8 cellular contexts compared by ENCODE assay signal in the genomic region with DNA sequence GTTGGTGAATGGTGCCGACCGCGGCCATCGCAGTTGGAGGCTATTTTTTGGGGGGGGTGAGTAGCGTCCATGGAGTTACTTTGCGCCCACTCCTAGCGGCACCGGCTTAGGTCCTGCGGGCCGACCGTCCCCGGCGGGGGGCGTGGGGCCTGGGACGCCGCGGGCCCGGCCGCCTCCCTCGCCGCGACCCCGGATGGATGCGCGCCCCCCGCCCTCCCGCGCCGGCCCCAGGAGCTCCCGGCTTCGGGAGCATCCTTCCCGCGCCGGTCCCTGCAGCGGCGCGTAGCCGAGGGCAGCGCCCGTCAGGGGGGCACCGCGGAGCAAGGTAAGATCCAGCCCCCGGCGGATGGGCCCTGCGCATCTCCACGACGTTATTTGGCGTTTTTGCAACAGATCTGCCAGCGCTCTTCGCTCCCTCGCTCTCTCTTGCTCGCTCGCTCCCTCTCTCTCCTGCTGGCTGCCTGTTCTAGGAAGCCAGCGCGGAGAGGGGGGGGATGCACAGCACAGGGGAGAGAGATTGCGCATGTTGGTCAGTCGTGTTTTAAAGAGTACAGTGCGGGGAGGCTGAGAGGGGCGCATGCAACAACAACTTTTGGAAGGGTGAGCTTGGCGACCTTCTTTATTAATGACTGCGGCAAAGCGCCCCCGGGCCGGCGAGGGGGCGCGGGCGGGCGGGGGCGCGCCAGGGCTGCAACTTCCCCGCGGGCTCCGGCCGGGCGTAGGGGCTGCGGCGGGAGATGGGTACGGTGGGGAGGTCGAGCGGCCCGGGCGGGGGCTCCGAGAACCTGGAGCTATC. TPM values are rescaled to one million over a fixed set of nuclear protein-coding genes. Genes with fewer than 3 reads are reported as not detected.
A peak's percentile ranks its signal among the peaks of the same experiment; 100 is the strongest.
DNase-seq lines count a peak whose midpoint lies in the region; ATAC-seq, FAIRE-seq and TF ChIP-seq lines count a peak whose summit lies in the region.

No MANE protein-coding gene starts in this region.

- TF ChIP-seq CTCF in C4-2B (conservative IDR thresholded peaks at IDR 0.05) = no peak
- TF ChIP-seq CTCF in NB4 (IDR thresholded peaks at IDR 0.05; ENCODE audit: low read depth, low read length) = no peak
- TF ChIP-seq CTCF in GM12878 (IDR thresholded peaks at IDR 0.05 in 2 of 3, conservative IDR thresholded peaks at IDR 0.05 in 1 of 3; ENCODE audit: control insufficient read depth in 2 of 3, extremely low read depth in 1 of 3, insufficient read depth in 1 of 3, low read depth in 3 of 3, low read length in 3 of 3) = no peak
- peak; percentile 13 for TF ChIP-seq CTCF in hepatocyte (IDR thresholded peaks at IDR 0.05; ENCODE audit: poor library complexity)

- H3K4me3 ChIP-seq in NB4 (ENCODE audit: low read depth, low read length) (peak overlapping the region; percentile 75), GM12878 (peak overlapping the region; percentile 91), hepatocyte (peak overlapping the region; percentile 59), rectal smooth muscle tissue (ENCODE audit: low read length) (peak overlapping the region; percentile 78)

- TF ChIP-seq EP300 in GM12878 (IDR thresholded peaks at IDR 0.05; ENCODE audit: borderline replicate concordance in 1 of 2, control insufficient read depth in 1 of 2, low read depth in 2 of 2, low read length in 2 of 2) = no peak

- TF ChIP-seq RAD21 in GM12878 (IDR thresholded peaks at IDR 0.05; ENCODE audit: insufficient read depth, low read depth, low read length) = 0 out of 2 replicates have a peak, but pooled peaks have one; percentile 11

- peak overlapping the region; percentile 69 for H3K4me2 ChIP-seq in GM12878 (ENCODE audit: control insufficient read depth, insufficient read depth)
- peak overlapping the region; percentile 94 for H3K4me2 ChIP-seq in hepatocyte

- H3K79me2 ChIP-seq in GM12878 (ENCODE audit: control insufficient read depth, insufficient read depth, low read length) (peaks cover 61% of the 10 kb centered on the region), hepatocyte (peaks cover 38% of the 10 kb centered on the region)

- no TSS peak for BruUV-seq in GM12878 (replicated peaks; lab: Mats Ljungman, UMichigan)

- H3K36me3 ChIP-seq in GM12878 (ENCODE audit: control insufficient read depth in 2 of 2, insufficient read depth in 2 of 2, low read length in 1 of 2) (peaks cover 0 to 4% of the 10 kb centered on the region in 2 experiments; a peak in 1 of 4 replicates), hepatocyte (replicated peaks; ENCODE audit: insufficient read depth, low read depth) (no peaks in the 10 kb centered on the region), rectal smooth muscle tissue (ENCODE audit: control insufficient read depth, insufficient read depth, low read length) (peaks cover under 1% of the 10 kb centered on the region)

- H3K9me2 ChIP-seq in hepatocyte (replicated peaks; ENCODE audit: insufficient read depth) = no peaks in the 10 kb centered on the region

- no peaks in the 10 kb centered on the region for H3K9me3 ChIP-seq in GM12878 (replicated peaks; ENCODE audit: control insufficient read depth, insufficient read depth, low read length)
- H3K9me3 ChIP-seq in hepatocyte (ENCODE audit: low read depth) = no peaks in the 10 kb centered on the region

- POLR2A ChIA-PET in GM12878 (lab: Charles Lee) = interaction anchor here (0.6 to 6.8 kb wide), 11 partner anchors 14 to 157 kb away, joined by 3 to 60 read pairs (median 4); a partner anchor contains a TSS

- H4K20me1 ChIP-seq in GM12878 (ENCODE audit: control insufficient read depth, insufficient read depth) (no peaks in the 10 kb centered on the region), hepatocyte (ENCODE audit: insufficient read depth, poor library complexity, severe bottlenecking) (peaks cover 25% of the 10 kb centered on the region)

- H3K9ac ChIP-seq in GM12878 (ENCODE audit: control insufficient read depth, insufficient read depth, low read length) (peak overlapping the region; percentile 90), rectal smooth muscle tissue (ENCODE audit: low read length) (peak overlapping the region; percentile 61)

- peak overlapping the region; percentile 91 for H3K27ac ChIP-seq in C4-2B
- peak overlapping the region; percentile 81 for H3K27ac ChIP-seq in GM12878 (ENCODE audit: control insufficient read depth, insufficient read depth)
- peak overlapping the region; percentile 99 for H3K27ac ChIP-seq in hepatocyte
- H3K27ac ChIP-seq in rectal smooth muscle tissue (ENCODE audit: low read depth, low read length) = peak overlapping the region; percentile 98

- under 1% methylated on average over 49 of the region's 84 CpGs for WGBS in GM12878 (ENCODE audit: insufficient coverage, insufficient replicate concordance, low lambda C conversion rate, missing lambda C conversion rate)
- under 1% methylated on average over 46 of the region's 84 CpGs for WGBS in hepatocyte (ENCODE audit: low lambda C conversion rate, missing lambda C conversion rate)

- CTCF ChIA-PET in GM12878 (lab: Yijun Ruan, JAX) = interaction anchor here (0.7 to 12.2 kb wide), 8 partner anchors 11 to 156 kb away, joined by 3 to 145 read pairs (median 6); a partner anchor contains a TSS

- H3K4me1 ChIP-seq in GM12878 (ENCODE audit: control insufficient read depth, insufficient read depth, low read length) (peaks cover 7% of the 10 kb centered on the region), hepatocyte (ENCODE audit: insufficient read depth) (peaks cover 39% of the 10 kb centered on the region), rectal smooth muscle tissue (ENCODE audit: control insufficient read depth, insufficient read depth, low read length) (peaks cover 6% of the 10 kb centered on the region)

- in situ Hi-C loops in GM12878 (cut with MboI) = no loop called here

- no peak for FAIRE-seq in GM12878 (lab: Jason Lieb, UNC)

- RAD21 ChIA-PET in GM12878 (lab: Charles Lee; ENCODE audit: unreplicated experiment) = interaction anchor here (0.9 to 11.0 kb wide), 10 partner anchors 18 to 154 kb away, joined by 3 to 144 read pairs (median 8); a partner anchor contains a TSS

- no peak for TF ChIP-seq POLR2A in NB4 (IDR thresholded peaks at IDR 0.05; ENCODE audit: extremely low read depth, insufficient read length)
- TF ChIP-seq POLR2A in GM12878 (IDR thresholded peaks at IDR 0.05; ENCODE audit: low read depth, low read length) = peak; percentile 60

- H2AFZ ChIP-seq in GM12878 (ENCODE audit: control insufficient read depth, low read depth, low read length) (peak overlapping the region; percentile 50), hepatocyte (peak overlapping the region; percentile 86)

- ATAC-seq in GM21619 (IDR thresholded peaks at IDR 0.05; ENCODE audit: unreplicated experiment) (peak; percentile 5), GM12878 (peak; percentile 5), GM21447 (IDR thresholded peaks at IDR 0.05; ENCODE audit: unreplicated experiment) (no peak)

- intact Hi-C loops in GM12878 (cut with micrococcal nuclease; ENCODE audit: unreplicated experiment) = loop anchor here (1.0 to 5.0 kb wide), 6 partner anchors 19 to 115 kb away; a partner anchor contains a TSS

- peak; percentile 91 for DNase-seq in NB4 (ENCODE audit: low read depth)
- peak; percentile 53 for DNase-seq in T-helper 22 cell (ENCODE audit: low read depth)
- no peak for DNase-seq in GM12878 (ENCODE audit: low read depth, low spot score)
- peak; percentile 89 for DNase-seq in hepatocyte (ENCODE audit: low spot score)

- SMC1A ChIA-PET in GM12878 (lab: Charles Lee; ENCODE audit: uncharacterized antibody, unreplicated experiment) = interaction anchor here (1.6 to 13.4 kb wide), 2 partner anchors 18 to 52 kb away, joined by 4 to 148 read pairs; no protein-coding TSS in a partner anchor

- 0 out of 4 replicates have a peak, but pooled peaks cover 0 to 2% of the 10 kb centered on the region in 2 experiments for H3K27me3 ChIP-seq in GM12878 (replicated peaks in 1 of 2; ENCODE audit: control insufficient read depth in 2 of 2, insufficient read depth in 2 of 2, low read length in 1 of 2)
- no peaks in the 10 kb centered on the region for H3K27me3 ChIP-seq in hepatocyte
- no peaks in the 10 kb centered on the region for H3K27me3 ChIP-seq in rectal smooth muscle tissue (ENCODE audit: control insufficient read depth, insufficient read depth, low read length)

TF ChIP-seq in GM12878, 131 proteins besides CTCF, POLR2A, EP300 and RAD21 (continues in another document):
- TF ChIP-seq SIN3A (IDR thresholded peaks at IDR 0.05; ENCODE audit: low read depth, low read length) (0 out of 2 replicates have a peak, but pooled peaks have one; percentile 3), DPF2 (IDR thresholded peaks at IDR 0.05) (peak; percentile 59; the same call in 1 of the 2 replicates), EGR1 (IDR thresholded peaks at IDR 0.05; ENCODE audit: borderline replicate concordance in 1 of 2, low read depth in 2 of 2, low read length in 2 of 2) (peak in 1 of 2 experiments; percentile 22; a peak in 1 of 3 replicates), MTA2 (IDR thresholded peaks at IDR 0.05; ENCODE audit: low read depth) (no peak), GATAD2B (conservative IDR thresholded peaks at IDR 0.05; ENCODE audit: low read depth) (peak; percentile 34), EED (IDR thresholded peaks at IDR 0.05; ENCODE audit: low read depth) (0 out of 2 replicates have a peak, but pooled peaks have one; percentile 34)
- TF ChIP-seq, protein P1, sequence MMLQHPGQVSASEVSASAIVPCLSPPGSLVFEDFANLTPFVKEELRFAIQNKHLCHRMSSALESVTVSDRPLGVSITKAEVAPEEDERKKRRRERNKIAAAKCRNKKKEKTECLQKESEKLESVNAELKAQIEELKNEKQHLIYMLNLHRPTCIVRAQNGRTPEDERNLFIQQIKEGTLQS (IDR thresholded peaks at IDR 0.05; ENCODE audit: borderline replicate concordance, extremely low read depth, low read depth, low read length) = no peak

RNA-seq across cellular contexts. Expression of a gene that starts 0.4 kb away (rescaled TPM):
- 71.9 and 78.0 TPM in 2 replicates for total RNA-seq in GM12878 (2013; cell fraction: nucleolus; rRNA removed)
- total RNA-seq in GM12878 (2014; rRNA removed) (35.9 and 40.0 TPM in 2 replicates), GM12878 (2014; rRNA removed; fragmentation: Illumina TruSeq; extraction: Trizol) (19.9 and 23.6 TPM in 2 replicates), GM12878 (2021) (66.1 and 67.0 TPM in 2 replicates), hepatocyte (35.4 and 36.1 TPM in 2 replicates)
- 9.3 TPM for polyA plus RNA-seq in GM12878 (2011; ENCODE audit: low read depth)
- polyA plus RNA-seq in GM12878 (2011; rRNA removed) (18.7 and 31.5 TPM in 2 replicates), GM12878 (2014; fragmentation: Illumina TruSeq; extraction: Trizol) (11.3 and 21.2 TPM in 2 replicates), GM12878 (2014; fragmentation: Nextera tagmentation; extraction: Ambion mirVana) (1 to 10 TPM; 1.5 to 2.3 TPM), GM12878 (2014; rRNA removed) (35.3 and 46.9 TPM in 2 replicates), GM12878 (2016; fragmentation: Nextera tagmentation; extraction: Ambion mirVana) (10 to 100 TPM; 13.1 to 15.6 TPM), hepatocyte (14.9 and 15.2 TPM in 2 replicates)
- polyA plus RNA-seq in GM12878 (2011; cell fraction: cytosol; rRNA removed) = 32.4 and 44.8 TPM in 2 replicates
- polyA plus RNA-seq in GM12878 (2011; cell fraction: nucleus; rRNA removed) = 47.8 and 58.6 TPM in 2 replicates
- 22.9 and 26.2 TPM in 2 replicates for polyA plus RNA-seq in GM12878 (2012)
- polyA minus RNA-seq in GM12878 (2011; rRNA and poly(A)+ RNA removed) = 47.3 and 68.9 TPM in 2 replicates
- polyA minus RNA-seq in GM12878 (2011; cell fraction: cytosol; rRNA and poly(A)+ RNA removed) = 22.5 and 26.8 TPM in 2 replicates
- 21.9 and 35.7 TPM in 2 replicates for polyA minus RNA-seq in GM12878 (2011; cell fraction: nucleus; rRNA and poly(A)+ RNA removed)
